1 cellular context compared by ENCODE assay signal in the genomic region with DNA sequence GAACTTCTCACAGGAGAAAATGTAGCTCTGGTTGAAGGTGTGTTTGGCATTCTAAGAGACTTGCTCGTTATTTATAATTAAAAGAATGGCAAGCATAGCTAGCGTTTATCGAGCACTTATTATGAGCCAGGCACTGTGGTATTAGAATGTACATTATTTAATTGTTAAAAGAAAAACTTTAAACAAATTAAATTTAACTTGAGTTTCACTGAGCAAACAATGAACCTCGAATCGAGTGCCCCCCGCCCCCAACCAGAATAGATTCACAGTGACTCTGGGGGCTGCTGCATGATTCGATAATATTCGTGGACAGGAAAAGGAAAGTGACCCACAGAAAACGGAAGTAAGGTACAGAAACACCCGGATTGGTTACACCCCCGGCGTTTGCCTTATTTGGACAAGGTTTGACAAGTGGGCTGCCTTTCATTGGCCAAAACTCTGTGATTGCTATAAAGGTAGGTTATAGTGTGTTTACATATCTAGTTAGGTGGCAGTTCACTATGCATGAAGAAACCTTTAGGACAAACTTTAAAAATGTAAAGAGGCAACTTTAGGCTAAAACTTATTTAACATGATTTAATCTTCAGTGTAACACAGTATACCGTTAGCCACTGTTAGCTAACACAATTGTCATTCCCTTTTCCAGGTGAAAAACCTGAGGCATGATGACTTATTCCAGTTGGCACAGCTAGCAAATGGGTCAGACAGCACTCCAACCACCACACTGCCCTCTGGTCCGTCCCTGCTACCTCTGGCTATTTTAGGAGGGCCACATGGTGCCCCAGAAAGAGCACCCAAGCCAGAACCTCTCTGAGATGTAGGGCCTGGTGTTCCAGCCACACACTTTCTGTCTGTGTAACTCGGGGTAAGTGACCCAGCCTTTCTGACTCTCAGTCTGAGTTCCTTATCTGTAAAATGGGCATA.
A peak's percentile ranks its signal among the peaks of the same experiment; 100 is the strongest.
TF ChIP-seq lines count a peak whose summit lies in the region.

No MANE protein-coding gene starts in this region.

TF ChIP-seq in GM12878, 131 proteins besides CTCF, POLR2A, EP300 and RAD21:
- TF ChIP-seq SRF (IDR thresholded peaks at IDR 0.05; ENCODE audit: low read depth in 2 of 2, low read length in 2 of 2) (peak; percentile 49 to 95), SMAD5 (IDR thresholded peaks at IDR 0.05; ENCODE audit: low read depth) (no peak)
TF ChIP-seq in GM12878: peak in this region for 1.
